In the genomic region with DNA sequence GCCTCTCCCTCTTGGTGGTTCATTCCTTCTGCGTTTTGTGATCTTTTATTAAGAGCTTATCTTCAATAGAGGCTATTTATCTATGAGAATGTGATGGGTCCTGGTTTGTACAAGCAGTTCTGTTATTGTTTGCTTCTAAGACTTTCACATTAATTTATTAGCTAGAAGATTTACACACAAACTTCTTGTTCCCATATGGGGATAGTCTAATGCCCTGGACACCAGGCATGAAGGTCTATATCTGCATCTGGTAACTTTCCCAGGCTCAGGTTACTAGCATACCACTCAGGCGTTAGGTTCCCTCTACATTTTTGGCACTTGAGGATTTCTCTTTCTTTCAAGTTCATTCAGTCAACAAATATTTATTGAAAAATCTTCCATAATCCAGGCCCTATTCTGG, we compare ENCODE assay signal across 1 cellular context.
TF ChIP-seq lines count a peak whose summit lies in the region.

No MANE protein-coding gene starts in this region.

TF ChIP-seq in GM23338, 12 proteins besides CTCF, POLR2A, EP300 and RAD21 (continued from another document):
- no peak for TF ChIP-seq NANOG (IDR thresholded peaks at IDR 0.05; ENCODE audit: borderline replicate concordance)
- no peak for TF ChIP-seq ZNF331 (CRISPR knock-in tag; IDR thresholded peaks at IDR 0.05; ENCODE audit: low read depth)
- TF ChIP-seq JUNB (IDR thresholded peaks at IDR 0.05; ENCODE audit: unreplicated experiment) = no peak
- no peak for TF ChIP-seq ZNF462 (CRISPR knock-in tag; IDR thresholded peaks at IDR 0.05)
- no peak for TF ChIP-seq EZH2 (IDR thresholded peaks at IDR 0.05; ENCODE audit: low read depth, unreplicated experiment)
- TF ChIP-seq POLR2AphosphoS5 (IDR thresholded peaks at IDR 0.05; ENCODE audit: low read depth) = no peak
- no peak for TF ChIP-seq EZH2phosphoT487 (IDR thresholded peaks at IDR 0.05; ENCODE audit: unreplicated experiment)
- TF ChIP-seq ETS1 (IDR thresholded peaks at IDR 0.05) = no peak
TF ChIP-seq in GM23338: peak in this region for 0.
